8 cellular contexts compared by ENCODE assay signal in genomic region chr12:89524201-89525001, GRCh38. TPM values are rescaled to one million over a fixed set of nuclear protein-coding genes. Genes with fewer than 3 reads are reported as not detected.
DNase-seq lines count a peak whose midpoint lies in the region; ATAC-seq and TF ChIP-seq lines count a peak whose summit lies in the region.

Gene GALNT4 (minus strand): TSS chr12:89524796. CDS start chr12:89524549, 247 bp downstream.

- H3K36me3 ChIP-seq in SJCRH30 = peaks cover 5% of the 10 kb centered on the region; the same call in 1 of the 2 replicates
- H3K36me3 ChIP-seq in gastroesophageal sphincter = no peaks in the 10 kb centered on the region
- H3K36me3 ChIP-seq in suprapubic skin = no peaks in the 10 kb centered on the region

- peak within 1 kb of the TSS; percentile 91 to 99 (median 95) for H3K4me3 Mint-ChIP-seq in IgD-negative memory B cell

- WGBS in gastroesophageal sphincter (ENCODE audit: low coverage in 1 of 2), 2 donors = 1 to 4% methylated on average over 5 to 8 of the region's 41 CpGs
- WGBS in suprapubic skin = 4% methylated on average over 16 of the region's 41 CpGs

- TF ChIP-seq EP300 in gastroesophageal sphincter (IDR thresholded peaks at IDR 0.05) = no peak
- TF ChIP-seq EP300 in suprapubic skin (IDR thresholded peaks at IDR 0.05) = no peak

- no peaks in the 10 kb centered on the region for H3K27me3 Mint-ChIP-seq in IgD-negative memory B cell

- H3K27ac Mint-ChIP-seq in IgD-negative memory B cell = peak within 1 kb of the TSS; percentile 78 to 98 (median 95)

- DNase-seq in EH (ENCODE audit: low read depth) = peak; percentile 88
- DNase-seq in SJCRH30 = peak; percentile 88 to 91
- DNase-seq in activated naive CD4-positive, alpha-beta T cell treated with Interleukin-2 at 50 U/mL for 16 hours = peak; percentile 76
- peak; percentile 58 for DNase-seq in non-pigmented ciliary epithelial cell (ENCODE audit: low read depth)
- peak; percentile 95 for DNase-seq in suprapubic skin (ENCODE audit: low spot score in 2 of 2)

- peak in 1 of 2 donors; percentile 49 for TF ChIP-seq POLR2A in gastroesophageal sphincter (IDR thresholded peaks at IDR 0.05)
- peak in 1 of 2 donors; percentile 24 for TF ChIP-seq POLR2A in suprapubic skin (IDR thresholded peaks at IDR 0.05)

- H3K9me3 ChIP-seq in SJCRH30 (replicated peaks) (no peaks in the 10 kb centered on the region), gastroesophageal sphincter (no peaks in the 10 kb centered on the region), suprapubic skin (no peaks in the 10 kb centered on the region)

- no peaks in the 10 kb centered on the region for H3K27me3 ChIP-seq in SJCRH30
- H3K27me3 ChIP-seq in gastroesophageal sphincter = no peaks in the 10 kb centered on the region
- no peaks in the 10 kb centered on the region for H3K27me3 ChIP-seq in suprapubic skin

- peak; percentile 32 to 81 (median 74) for TF ChIP-seq CTCF in gastroesophageal sphincter (IDR thresholded peaks at IDR 0.05)
- TF ChIP-seq CTCF in suprapubic skin (IDR thresholded peaks at IDR 0.05) = peak; percentile 56 to 76

- H3K4me1 ChIP-seq in SJCRH30 = no peaks in the 10 kb centered on the region; the same call in 1 of the 2 replicates
- peaks cover 0 to 65% (median 30%) of the 10 kb centered on the region in 3 donors for H3K4me1 ChIP-seq in gastroesophageal sphincter
- H3K4me1 ChIP-seq in suprapubic skin = peaks cover 52% of the 10 kb centered on the region

- H3K36me3 Mint-ChIP-seq in IgD-negative memory B cell = peaks cover 8% of the 10 kb centered on the region

- H3K4me1 Mint-ChIP-seq in IgD-negative memory B cell = peaks cover 36 to 56% (median 49%) of the 10 kb centered on the region in 3 donors

- ATAC-seq in GM21528 (IDR thresholded peaks at IDR 0.05; ENCODE audit: low FRiP score, unreplicated experiment) = peak; percentile 85
- ATAC-seq in gastroesophageal sphincter = peak; percentile 91

- H3K9me3 Mint-ChIP-seq in IgD-negative memory B cell = no peaks in the 10 kb centered on the region

- H3K4me3 ChIP-seq in SJCRH30 (peak within 1 kb of the TSS; percentile 93), gastroesophageal sphincter (peak within 1 kb of the TSS; percentile 62 to 98), suprapubic skin (peak within 1 kb of the TSS; percentile 96)

- H3K27ac ChIP-seq in SJCRH30 (peak within 1 kb of the TSS; percentile 56), gastroesophageal sphincter (peak within 1 kb of the TSS; percentile 59 to 95 (median 92)), suprapubic skin (peak within 1 kb of the TSS; percentile 90)

RNA-seq across cellular contexts. Expression of gene GALNT4, which starts in this region (rescaled TPM):
- polyA plus RNA-seq in IgD-negative memory B cell = 3.1 TPM
- 4.5 and 4.7 TPM in 2 replicates for total RNA-seq in SJCRH30 (2014; rRNA removed; shearing (Covaris generic))
- total RNA-seq in gastroesophageal sphincter (10 to 100 TPM in 1 of 4 donors, 1 to 10 TPM in 3; 5.3 to 10.8 (median 7.1) TPM), suprapubic skin (1 to 10 TPM; 3.9 to 5.6 (median 4.9) TPM)

Comparison
In these comparisons a context has a peak if more than half of its experiments do, and no peak if none do; other contexts are left out.
1. Peak in every context shown above with its lines: DNase-seq, ATAC-seq, H3K4me3 ChIP-seq and H3K27ac ChIP-seq.